ENCODE assay signal across 19 cellular contexts in genomic region chr12:119683816-119684215, GRCh38. TPM values are rescaled to one million over a fixed set of nuclear protein-coding genes. Genes with fewer than 3 reads are reported as not detected.
A peak's percentile ranks its signal among the peaks of the same experiment; 100 is the strongest.
DNase-seq lines count a peak whose midpoint lies in the region; ATAC-seq and TF ChIP-seq lines count a peak whose summit lies in the region.
"Had no signal": no experiment of that assay in that cellular context is flagged by ENCODE, and none has a peak within 500 bp of the region (broad histone marks: within the 10 kb centered on the region; RNA-seq: fewer than 3 reads in every experiment).

No MANE protein-coding gene starts in this region.

- TF ChIP-seq CTCF in adrenal gland (IDR thresholded peaks at IDR 0.05) (no peak), tibial nerve (IDR thresholded peaks at IDR 0.05) (no peak)

- no peak overlapping the region for H3K4ac ChIP-seq in mesenchymal stem cell (ENCODE audit: low read depth in 1 of 2, low read length in 2 of 2)

- H3K4me1 Mint-ChIP-seq in activated CD4-positive, alpha-beta T cell treated with anti-CD3 and anti-CD28 coated beads, Interleukin-2, amount 10 ng/mL, durations not matched to agents 24 days and 14 days = peaks cover 17% of the 10 kb centered on the region

- no peak overlapping the region for H3K18ac ChIP-seq in mesenchymal stem cell (ENCODE audit: low read depth in 1 of 2, low read length in 2 of 2)

- H3K9ac ChIP-seq in mesenchymal stem cell (ENCODE audit: low read length) = peak overlapping the region; percentile 39
- H3K9ac ChIP-seq: BLaER1 had no signal

- no peak overlapping the region for H2BK12ac ChIP-seq in mesenchymal stem cell (ENCODE audit: low read length in 2 of 2)

- 68 to 78% (median 71%) methylated on average over 3 of the region's 3 CpGs for WGBS in adrenal gland, 4 donors
- WGBS in mesenchymal stem cell = 87% methylated on average over 3 of the region's 3 CpGs
- WGBS in tibial nerve, 2 donors = 61 to 70% methylated on average over 3 of the region's 3 CpGs

- intact Hi-C loops in activated CD4-positive, alpha-beta T cell treated with anti-CD3 and anti-CD28 coated beads, Interleukin-2, amount 10 ng/mL, durations not matched to agents 24 days and 14 days (cut with micrococcal nuclease) = loop anchor here (10.0 kb wide), 1 partner anchor 221 kb away; no protein-coding TSS in a partner anchor
- intact Hi-C loops in adrenal gland (cut with DNase I) = no loop called here

- TF ChIP-seq EP300 in tibial nerve (IDR thresholded peaks at IDR 0.05) = no peak

- H2AFZ ChIP-seq in mesenchymal stem cell (ENCODE audit: low read depth, low read length) = no peak overlapping the region

- H3K4me3 ChIP-seq in adrenal gland (no peak overlapping the region), mesenchymal stem cell (ENCODE audit: insufficient read depth in 1 of 2, low read depth in 1 of 2, low read length in 2 of 2) (no peak overlapping the region), tibial nerve (no peak overlapping the region)
- H3K4me3 ChIP-seq: BLaER1, sigmoid colon had no signal

- H3K4me3 Mint-ChIP-seq in activated CD4-positive, alpha-beta T cell treated with anti-CD3 and anti-CD28 coated beads, Interleukin-2, amount 10 ng/mL, durations not matched to agents 24 days and 14 days = no peak overlapping the region
- H3K4me3 Mint-ChIP-seq: activated T-cell treated with anti-CD3 and anti-CD28 coated beads, Interleukin-2, amount 50 U/mL, for 4 hours had no signal

- peak overlapping the region; percentile 52 for H2AK5ac ChIP-seq in mesenchymal stem cell (ENCODE audit: low read length, severe bottlenecking)

- H2BK120ac ChIP-seq in mesenchymal stem cell (ENCODE audit: low read depth, low read length) = no peak overlapping the region

- H3K14ac ChIP-seq in mesenchymal stem cell (ENCODE audit: low read length in 2 of 2) = no peak overlapping the region

- ATAC-seq in GM21526 (IDR thresholded peaks at IDR 0.05; ENCODE audit: low FRiP score, unreplicated experiment) = no peak
- ATAC-seq: activated T-cell treated with anti-CD3 and anti-CD28 coated beads, Interleukin-2, amount 50 U/mL, for 4 hours had no signal

- no peaks in the 10 kb centered on the region for H3K9me3 Mint-ChIP-seq in activated CD4-positive, alpha-beta T cell treated with anti-CD3 and anti-CD28 coated beads, Interleukin-2, amount 10 ng/mL, durations not matched to agents 24 days and 14 days
- H3K9me3 Mint-ChIP-seq: activated T-cell treated with anti-CD3 and anti-CD28 coated beads, Interleukin-2, amount 50 U/mL, for 4 hours had no signal

- H3K4me1 ChIP-seq in adrenal gland (replicated peaks in 1 of 2) (peaks cover 10 to 34% of the 10 kb centered on the region in 2 donors), mesenchymal stem cell (ENCODE audit: control insufficient read depth, insufficient read depth, low read depth, low read length) (peaks cover 18% of the 10 kb centered on the region), tibial nerve (peaks cover 0 to 41% (median 12%) of the 10 kb centered on the region in 4 donors)
- H3K4me1 ChIP-seq: sigmoid colon had no signal

- H3K23ac ChIP-seq in mesenchymal stem cell (ENCODE audit: low read length in 2 of 2) = no peak overlapping the region

- no peak overlapping the region for H2BK5ac ChIP-seq in mesenchymal stem cell (ENCODE audit: low read depth, low read length, poor library complexity, severe bottlenecking)

- H3K27me3 ChIP-seq in adrenal gland (no peaks in the 10 kb centered on the region), mesenchymal stem cell (ENCODE audit: control insufficient read depth in 1 of 2, insufficient read depth in 1 of 2, low read length in 2 of 2) (no peaks in the 10 kb centered on the region), tibial nerve (no peaks in the 10 kb centered on the region)
- H3K27me3 ChIP-seq: BLaER1, sigmoid colon had no signal

- no peak overlapping the region for H4K8ac ChIP-seq in mesenchymal stem cell (ENCODE audit: low read length)

- H3K79me1 ChIP-seq in mesenchymal stem cell (replicated peaks; ENCODE audit: low read length, poor library complexity, severe bottlenecking) = peaks cover 12% of the 10 kb centered on the region

- no peak for TF ChIP-seq POLR2A in adrenal gland (IDR thresholded peaks at IDR 0.05)
- no peak for TF ChIP-seq POLR2A in tibial nerve (IDR thresholded peaks at IDR 0.05)

- H4K91ac ChIP-seq in mesenchymal stem cell (ENCODE audit: low read length) = no peak overlapping the region

- no peak for DNase-seq in activated CD4-positive, alpha-beta T cell treated with anti-CD3 and anti-CD28 coated beads, Interleukin-2, amount 10 ng/mL, durations not matched to agents 24 days and 14 days
- DNase-seq in activated CD4-positive, alpha-beta T cell treated with anti-CD3 and anti-CD28 coated beads for 1 hour = no peak
- DNase-seq in adrenal gland (no peak), mesenchymal stem cell (no peak), tibial nerve (ENCODE audit: low spot score in 2 of 2) (no peak), HuH-7.5 (ENCODE audit: low spot score) (no peak), T1000 (lab: John Stamatoyannopoulos, UW) (no peak)
- DNase-seq: 8988T; activated CD4-positive, alpha-beta T cell treated with anti-CD3 and anti-CD28 coated beads, Interleukin-2, amount 50 U/mL, for 4 hours; activated T-cell treated with anti-CD3 and anti-CD28 coated beads, Interleukin-2, amount 50 U/mL, for 4 hours; DMS153; KG1; NCI-H2107; NCI-H526; nucleus accumbens; sigmoid colon had no signal

- no peak overlapping the region for H3K4me2 ChIP-seq in mesenchymal stem cell (ENCODE audit: low read length, poor library complexity, severe bottlenecking)
- H3K4me2 ChIP-seq: BLaER1 had no signal

- no peaks in the 10 kb centered on the region for H3K9me3 ChIP-seq in adrenal gland (replicated peaks in 1 of 3)
- H3K9me3 ChIP-seq in mesenchymal stem cell (ENCODE audit: control insufficient read depth, low read length) = no peaks in the 10 kb centered on the region
- H3K9me3 ChIP-seq in tibial nerve = no peaks in the 10 kb centered on the region
- H3K9me3 ChIP-seq: BLaER1, sigmoid colon had no signal

- H3K36me3 ChIP-seq in adrenal gland (replicated peaks in 1 of 2) (peaks cover 0 to 33% of the 10 kb centered on the region in 2 donors), mesenchymal stem cell (ENCODE audit: control insufficient read depth in 1 of 2, insufficient read depth in 2 of 2, low read depth in 1 of 2, low read length in 2 of 2) (peaks cover 42 to 48% of the 10 kb centered on the region in 2 experiments), tibial nerve (peaks cover 0 to 56% (median 17%) of the 10 kb centered on the region in 3 donors)

- no peaks in the 10 kb centered on the region for H3K27me3 Mint-ChIP-seq in activated CD4-positive, alpha-beta T cell treated with anti-CD3 and anti-CD28 coated beads, Interleukin-2, amount 10 ng/mL, durations not matched to agents 24 days and 14 days

- peaks cover 52% of the 10 kb centered on the region for H3K36me3 Mint-ChIP-seq in activated CD4-positive, alpha-beta T cell treated with anti-CD3 and anti-CD28 coated beads, Interleukin-2, amount 10 ng/mL, durations not matched to agents 24 days and 14 days (ENCODE audit: low read depth)

- peak overlapping the region in 3 of 5 donors; percentile 27 to 51 (median 35) for H3K27ac ChIP-seq in adrenal gland
- H3K27ac ChIP-seq in mesenchymal stem cell (ENCODE audit: low read length, poor library complexity, severe bottlenecking) = peak overlapping the region; percentile 82
- peak overlapping the region in 3 of 4 donors; percentile 59 to 68 (median 63) for H3K27ac ChIP-seq in tibial nerve
- H3K27ac ChIP-seq: BLaER1, HL-60, sigmoid colon had no signal

- H2BK15ac ChIP-seq in mesenchymal stem cell (ENCODE audit: low read depth, poor library complexity, severe bottlenecking) = no peak overlapping the region

- H3K27ac Mint-ChIP-seq in activated CD4-positive, alpha-beta T cell treated with anti-CD3 and anti-CD28 coated beads, Interleukin-2, amount 10 ng/mL, durations not matched to agents 24 days and 14 days = peak overlapping the region; percentile 52

RNA-seq across cellular contexts. Expression of gene PRKAB1, which starts 15.9 kb away (rescaled TPM):
- total RNA-seq in activated CD4-positive, alpha-beta T cell treated with anti-CD3 and anti-CD28 coated beads, Interleukin-2, amount 10 ng/mL, durations not matched to agents 24 days and 14 days = 27.5 and 33.3 TPM in 2 replicates
- 10 to 100 TPM; 21.5 to 75.8 (median 40.3) TPM for total RNA-seq in adrenal gland
- 10 to 100 TPM; 27.8 to 30.5 (median 29.3) TPM for polyA plus RNA-seq in adrenal gland
- 23.6 TPM for polyA plus RNA-seq in mesenchymal stem cell (2013, experiment 1 of 2)
- 28.1 TPM for polyA plus RNA-seq in mesenchymal stem cell (2013, experiment 2 of 2)
- total RNA-seq in tibial nerve = 10 to 100 TPM; 24.5 to 40.6 (median 28.3) TPM
